17 cellular contexts compared by ENCODE assay signal in the genomic region with DNA sequence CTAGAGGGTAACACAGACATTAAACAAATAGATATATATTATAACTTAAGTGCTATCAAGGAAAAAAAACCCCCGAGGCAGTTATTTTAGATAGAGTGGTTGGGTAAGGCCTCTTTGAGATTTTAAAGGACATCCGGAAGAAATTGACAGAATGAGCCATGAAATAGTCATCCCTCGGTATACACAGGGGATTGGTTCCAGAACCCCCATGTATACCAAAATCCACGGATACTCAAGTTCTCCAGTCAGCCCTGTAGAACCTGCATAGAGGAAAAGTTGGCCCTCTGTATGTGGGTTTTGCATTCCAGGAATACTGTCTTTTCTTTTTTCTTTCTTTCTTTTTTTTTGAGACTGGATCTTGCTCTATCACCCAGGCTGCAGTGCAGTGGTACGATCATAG. TPM values are rescaled to one million over a fixed set of nuclear protein-coding genes. Genes with fewer than 3 reads are reported as not detected.
DNase-seq lines count a peak whose midpoint lies in the region; ATAC-seq, FAIRE-seq and TF ChIP-seq lines count a peak whose summit lies in the region.
"Had no signal": no experiment of that assay in that cellular context is flagged by ENCODE, and none has a peak within 500 bp of the region (broad histone marks: within the 10 kb centered on the region; RNA-seq: fewer than 3 reads in every experiment).

No MANE protein-coding gene starts in this region.

- no peak overlapping the region for H4K12ac ChIP-seq in trophoblast cell (ENCODE audit: low read depth, low read length)

- BruUV-seq in PC-3 (replicated peaks; lab: Mats Ljungman, UMichigan), result no TSS peak

- no peaks in the 10 kb centered on the region for H3K9me2 ChIP-seq in PC-3 (replicated peaks; ENCODE audit: low read length)

- H2AFZ ChIP-seq in PC-3 (ENCODE audit: low read length) (no peak overlapping the region), trophoblast cell (ENCODE audit: insufficient read depth, low read length, poor library complexity) (no peak overlapping the region)
- H2AFZ ChIP-seq: GM23338 had no signal

- H3K4me3 Mint-ChIP-seq in activated T-cell treated with anti-CD3 and anti-CD28 coated beads, Interleukin-2, amount 50 U/mL, for 4 hours, result peak overlapping the region; percentile 96
- H3K4me3 Mint-ChIP-seq in nephron, result peak overlapping the region in 2 of 3 experiments; percentile 72 to 80
- no peak overlapping the region for H3K4me3 Mint-ChIP-seq in CD8-positive, alpha-beta T cell
- H3K4me3 Mint-ChIP-seq: CD14-positive monocyte had no signal

- no peaks in the 10 kb centered on the region for H4K20me1 ChIP-seq in PC-3 (ENCODE audit: low read length)

- H3K27ac Mint-ChIP-seq in nephron, result no peak overlapping the region
- H3K27ac Mint-ChIP-seq in CD8-positive, alpha-beta T cell, result no peak overlapping the region
- H3K27ac Mint-ChIP-seq: GM23338 had no signal

- intact Hi-C loops in PC-3 (cut with micrococcal nuclease), result no loop called here
- intact Hi-C loops in CD8-positive, alpha-beta T cell (cut with DNase I, micrococcal nuclease), result loop anchor here in 1 of 2 experiments (2.0 kb wide), 1 partner anchor 97 kb away; no protein-coding TSS in a partner anchor

- H3K4me1 ChIP-seq in PC-3 (ENCODE audit: insufficient read depth, low read length) (peaks cover 15% of the 10 kb centered on the region; the same call in 1 of the 2 replicates), trophoblast cell (ENCODE audit: control insufficient read depth in 1 of 2, insufficient read depth in 2 of 2, low read length in 2 of 2) (no peaks in the 10 kb centered on the region)
- H3K4me1 ChIP-seq in CD8-positive, alpha-beta T cell (ENCODE audit: insufficient read depth, low read length), result peaks cover 13% of the 10 kb centered on the region

- DNase-seq in activated T-cell treated with anti-CD3 and anti-CD28 coated beads, Interleukin-2, amount 50 U/mL, for 4 hours, result no peak
- DNase-seq in activated T-cell treated with anti-CD3 and anti-CD28 coated beads, Interleukin-2, amount 50 U/mL, for 1 hour, result no peak
- DNase-seq in PC-3 (peak; percentile 74), trophoblast cell (peak; percentile 62 to 89), RCC 7860 (ENCODE audit: low spot score) (no peak)
- no peak for DNase-seq in CD8-positive, alpha-beta T cell
- DNase-seq: Calu3, DMS 273 treated with DMSO at 0.1 percent for 48 hours, H7, IMR-90 had no signal

- TF ChIP-seq CTCF in PC-3 (conservative IDR thresholded peaks at IDR 0.05; ENCODE audit: low read depth, low read length), result no peak
- TF ChIP-seq CTCF in nephron (IDR thresholded peaks at IDR 0.05; ENCODE audit: unreplicated experiment in 3 of 3), result no peak
- no peak for TF ChIP-seq CTCF in CD8-positive, alpha-beta T cell (IDR thresholded peaks at IDR 0.05)

- H3K79me2 ChIP-seq in PC-3 (ENCODE audit: low read length), result peaks cover 65% of the 10 kb centered on the region
- H3K79me2 ChIP-seq in trophoblast cell (ENCODE audit: control insufficient read depth, insufficient read depth, low read length, poor library complexity), result peaks cover 3% of the 10 kb centered on the region

- peaks cover 3% of the 10 kb centered on the region for H3K79me1 ChIP-seq in trophoblast cell (ENCODE audit: low read length)

- H3K4me3 ChIP-seq in PC-3 (ENCODE audit: low read length) (no peak overlapping the region), trophoblast cell (ENCODE audit: low read depth, low read length) (no peak overlapping the region)
- H3K4me3 ChIP-seq in CD8-positive, alpha-beta T cell (ENCODE audit: low read depth, low read length), result no peak overlapping the region

- WGBS in trophoblast cell (ENCODE audit: extremely low coverage, insufficient coverage, insufficient read length), result no CpG with 5 or more reads among the region's 5 CpGs

- no peak overlapping the region for H2BK5ac ChIP-seq in trophoblast cell (ENCODE audit: low read depth, low read length, poor library complexity)

- H3K4me2 ChIP-seq in PC-3 (ENCODE audit: low read length) (peak overlapping the region; percentile 45), trophoblast cell (ENCODE audit: low read length) (no peak overlapping the region)
- H3K4me2 ChIP-seq: GM23338 had no signal

- H3K9ac ChIP-seq in PC-3 (ENCODE audit: low read length) (no peak overlapping the region), trophoblast cell (ENCODE audit: low read length) (no peak overlapping the region)

- no peaks in the 10 kb centered on the region for H3K9me3 ChIP-seq in PC-3 (ENCODE audit: low read length)
- H3K9me3 ChIP-seq in trophoblast cell (ENCODE audit: insufficient read depth, low read depth, low read length), result no peaks in the 10 kb centered on the region
- no peaks in the 10 kb centered on the region for H3K9me3 ChIP-seq in CD8-positive, alpha-beta T cell (ENCODE audit: low read length)

- no peak overlapping the region for H3K27ac ChIP-seq in PC-3 (ENCODE audit: low read length)
- no peak overlapping the region for H3K27ac ChIP-seq in trophoblast cell (ENCODE audit: low read depth, low read length)
- no peak overlapping the region for H3K27ac ChIP-seq in CD8-positive, alpha-beta T cell (ENCODE audit: low read depth, low read length)
- H3K27ac ChIP-seq: 22Rv1 had no signal

- no peak for ATAC-seq in activated T-cell treated with anti-CD3 and anti-CD28 coated beads, Interleukin-2, amount 50 U/mL, for 4 hours
- ATAC-seq in PC-3 (no peak), GM18907 (IDR thresholded peaks at IDR 0.05; ENCODE audit: unreplicated experiment) (no peak)
- no peak for ATAC-seq in CD8-positive, alpha-beta T cell
- ATAC-seq: GM23338 had no signal

- peaks cover 27% of the 10 kb centered on the region for H3K9me3 Mint-ChIP-seq in activated T-cell treated with anti-CD3 and anti-CD28 coated beads, Interleukin-2, amount 50 U/mL, for 4 hours
- H3K9me3 Mint-ChIP-seq in nephron, result peaks cover 30% of the 10 kb centered on the region
- H3K9me3 Mint-ChIP-seq in CD8-positive, alpha-beta T cell, result peaks cover 22% of the 10 kb centered on the region

- no peak overlapping the region for H4K91ac ChIP-seq in trophoblast cell (ENCODE audit: low read depth, low read length)

- H3K4ac ChIP-seq in trophoblast cell (ENCODE audit: low read depth, low read length), result no peak overlapping the region

- no peak overlapping the region for H2BK120ac ChIP-seq in trophoblast cell (ENCODE audit: insufficient read depth, low read length, poor library complexity)

- no peak for FAIRE-seq in RCC 7860 (lab: Jason Lieb, UNC)
- FAIRE-seq: GM18507 had no signal

- H3K27me3 ChIP-seq in PC-3 (ENCODE audit: low read length), result no peaks in the 10 kb centered on the region
- H3K27me3 ChIP-seq in trophoblast cell (ENCODE audit: insufficient read depth, low read length), result no peaks in the 10 kb centered on the region
- no peaks in the 10 kb centered on the region for H3K27me3 ChIP-seq in CD8-positive, alpha-beta T cell (ENCODE audit: insufficient read depth, low read length)

- CTCF ChIA-PET in PC-3 (lab: Charles Lee), result interaction anchor here (0.7 kb wide), 1 partner anchor 74 kb away, joined by 8 read pairs; no protein-coding TSS in a partner anchor
- CTCF ChIA-PET in CD8-positive, alpha-beta T cell (lab: Charles Lee), result no interaction called here

- H3K36me3 Mint-ChIP-seq in activated T-cell treated with anti-CD3 and anti-CD28 coated beads, Interleukin-2, amount 50 U/mL, for 4 hours (ENCODE audit: insufficient read depth), result peaks cover 23% of the 10 kb centered on the region
- H3K36me3 Mint-ChIP-seq in nephron (ENCODE audit: low read depth), result peaks cover 41% of the 10 kb centered on the region
- peaks cover 24% of the 10 kb centered on the region for H3K36me3 Mint-ChIP-seq in CD8-positive, alpha-beta T cell

- no peak overlapping the region for H3K23ac ChIP-seq in trophoblast cell (ENCODE audit: low read length)

- no peak overlapping the region for H4K8ac ChIP-seq in trophoblast cell (ENCODE audit: low read depth, low read length)

- no peaks in the 10 kb centered on the region for H3F3A ChIP-seq in PC-3 (ENCODE audit: low read length, unreplicated experiment)

- no peak overlapping the region for H2AK5ac ChIP-seq in trophoblast cell (ENCODE audit: low read length)

- H3K14ac ChIP-seq in trophoblast cell (ENCODE audit: low read length), result no peak overlapping the region

- no peak overlapping the region for H2BK12ac ChIP-seq in trophoblast cell (ENCODE audit: low read length)

- H3K36me3 ChIP-seq in PC-3 (ENCODE audit: low read depth, low read length) (no peaks in the 10 kb centered on the region; the same call in 1 of the 2 replicates), trophoblast cell (ENCODE audit: control insufficient read depth in 1 of 2, insufficient read depth in 2 of 2, low read length in 2 of 2) (no peaks in the 10 kb centered on the region)
- no peaks in the 10 kb centered on the region for H3K36me3 ChIP-seq in CD8-positive, alpha-beta T cell (ENCODE audit: insufficient read depth, low read length)

- POLR2A ChIA-PET in PC-3 (lab: Charles Lee; ENCODE audit: unreplicated experiment), result no interaction called here
- POLR2A ChIA-PET in CD8-positive, alpha-beta T cell (lab: Charles Lee), result interaction anchor here (0.6 kb wide), 1 partner anchor 521 kb away, joined by 3 read pairs; no protein-coding TSS in a partner anchor

- H3K4me1 Mint-ChIP-seq in activated T-cell treated with anti-CD3 and anti-CD28 coated beads, Interleukin-2, amount 50 U/mL, for 4 hours (ENCODE audit: low read depth), result peaks cover 29% of the 10 kb centered on the region
- H3K4me1 Mint-ChIP-seq in nephron, result peaks cover 23% of the 10 kb centered on the region
- H3K4me1 Mint-ChIP-seq in CD8-positive, alpha-beta T cell (ENCODE audit: low read depth), result peaks cover 44% of the 10 kb centered on the region

- no peaks in the 10 kb centered on the region for H3K27me3 Mint-ChIP-seq in activated T-cell treated with anti-CD3 and anti-CD28 coated beads, Interleukin-2, amount 50 U/mL, for 4 hours (ENCODE audit: low read depth)
- H3K27me3 Mint-ChIP-seq in nephron (ENCODE audit: low read depth), result no peaks in the 10 kb centered on the region
- H3K27me3 Mint-ChIP-seq in CD8-positive, alpha-beta T cell (ENCODE audit: low read depth), result no peaks in the 10 kb centered on the region

- no peak overlapping the region for H3K18ac ChIP-seq in trophoblast cell (ENCODE audit: low read length)

RNA-seq across cellular contexts. Expression of a gene that starts 2.0 kb away (rescaled TPM):
- total RNA-seq in activated T-cell treated with anti-CD3 and anti-CD28 coated beads, Interleukin-2, amount 50 U/mL, for 4 hours, result 10 to 100 TPM; 20.2 to 21.6 (median 21.3) TPM
- 16.6 and 17.5 TPM in 2 replicates for total RNA-seq in PC-3 (2014; rRNA removed)
- 9.8 and 10.2 TPM in 2 replicates for polyA plus RNA-seq in trophoblast cell (2013)
- total RNA-seq in CD8-positive, alpha-beta T cell, result 10 to 100 TPM; 19.7 to 20.1 TPM

RNA-seq across cellular contexts. Expression of a gene that starts 2.0 kb away (rescaled TPM):
- total RNA-seq in activated T-cell treated with anti-CD3 and anti-CD28 coated beads, Interleukin-2, amount 50 U/mL, for 4 hours, result 10 to 100 TPM in 1 of 3 donors, 1 to 10 TPM in 2; 6.8 to 11.3 (median 8.5) TPM
- total RNA-seq in PC-3 (2014; rRNA removed), result 9.6 and 24.4 TPM in 2 replicates
- 12.9 and 14.5 TPM in 2 replicates for polyA plus RNA-seq in trophoblast cell (2013)
- 1 to 10 TPM; 5.7 to 6.8 TPM for total RNA-seq in CD8-positive, alpha-beta T cell

RNA-seq across cellular contexts. Expression of a gene that starts 15.9 kb away (rescaled TPM):
- under 1 TPM in 2 of 3 donors, not detected in 1; 0.05 to 0.35 TPM for total RNA-seq in activated T-cell treated with anti-CD3 and anti-CD28 coated beads, Interleukin-2, amount 50 U/mL, for 4 hours
- 0.04 and 0.06 TPM in 2 replicates for total RNA-seq in PC-3 (2014; rRNA removed)
- polyA plus RNA-seq in trophoblast cell (2013), result 0.10 and 0.11 TPM in 2 replicates
- total RNA-seq in CD8-positive, alpha-beta T cell, result not detected
- total RNA-seq: Daoy, H7 had no signal
- polyA plus RNA-seq: CD14-positive monocyte had no signal

Comparison
In these comparisons a context has a peak if more than half of its experiments do, and no peak if none do; other contexts are left out.
1. DNase-seq: peak in PC-3 (single experiment) and trophoblast cell (2 of 2); none in activated T-cell treated with anti-CD3 and anti-CD28 coated beads, Interleukin-2, amount 50 U/mL, for 4 hours (single experiment), activated T-cell treated with anti-CD3 and anti-CD28 coated beads, Interleukin-2, amount 50 U/mL, for 1 hour (single experiment), CD8-positive, alpha-beta T cell (0 of 7) and RCC 7860 (single experiment).